Comparison of ENCODE assay signal across 14 cellular contexts in the genomic region with DNA sequence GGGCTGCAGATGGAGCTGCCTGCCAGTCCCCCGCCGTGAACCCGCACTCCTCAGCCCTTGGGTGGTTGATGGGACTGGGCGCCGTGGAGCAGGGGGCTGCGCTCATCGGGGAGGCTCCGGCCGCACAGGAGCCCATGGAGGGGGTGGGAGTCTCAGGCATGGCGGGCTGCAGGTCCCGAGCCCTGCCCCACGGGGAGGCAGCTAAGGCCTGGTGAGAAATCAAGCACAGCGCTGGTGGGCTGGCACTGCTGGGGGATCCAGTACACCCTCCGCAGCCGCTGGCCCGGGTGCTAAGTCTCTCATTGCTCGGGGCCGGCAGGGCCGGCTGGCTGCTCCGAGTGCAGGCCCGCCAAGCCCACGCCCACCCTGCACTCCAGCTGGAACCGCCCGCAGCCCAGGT. TPM values are rescaled to one million over a fixed set of nuclear protein-coding genes. Genes with fewer than 3 reads are reported as not detected.
A peak's percentile ranks its signal among the peaks of the same experiment; 100 is the strongest.
DNase-seq lines count a peak whose midpoint lies in the region; ATAC-seq and TF ChIP-seq lines count a peak whose summit lies in the region.
"Not testable (repeated sequence)": the region's sequence is repeated elsewhere in the genome, so short reads cannot be mapped to it uniquely, and the experiment has no call there.
"Had no signal": no experiment of that assay in that cellular context is flagged by ENCODE, and none has a peak within 500 bp of the region (broad histone marks: within the 10 kb centered on the region; RNA-seq: fewer than 3 reads in every experiment).

No MANE protein-coding gene starts in this region.

- DNase-seq in DND-41, result not testable (repeated sequence)
- DNase-seq in activated gamma-delta T cell (lab: John Stamatoyannopoulos, UW) (peak; percentile 13), left ventricle myocardium superior (peak; percentile 25)

- TF ChIP-seq CTCF in DND-41 (IDR thresholded peaks at IDR 0.05; ENCODE audit: borderline replicate concordance, extremely low read depth, low read length, poor library complexity, severe bottlenecking), result not testable (repeated sequence)

- H3K9me3 ChIP-seq in DND-41 (ENCODE audit: insufficient read depth, low read length, severe bottlenecking), result not testable (repeated sequence)

- H3K4me3 ChIP-seq in DND-41 (ENCODE audit: low read depth in 1 of 2, low read length in 2 of 2), result not testable (repeated sequence)

- not testable (repeated sequence) for H3K4me2 ChIP-seq in DND-41 (ENCODE audit: insufficient read depth, low read length)

- H3K79me2 ChIP-seq in DND-41 (ENCODE audit: insufficient read depth, low read length), result peaks cover 20% of the 10 kb centered on the region

- not testable (repeated sequence) for H2AFZ ChIP-seq in DND-41 (ENCODE audit: low read depth, low read length)

- not testable (repeated sequence) for H4K20me1 ChIP-seq in DND-41 (ENCODE audit: insufficient read depth, low read length)

- not testable (repeated sequence) for H3K36me3 ChIP-seq in DND-41 (ENCODE audit: insufficient read depth, low read length)

- not testable (repeated sequence) for H3K27me3 ChIP-seq in DND-41 (ENCODE audit: insufficient read depth, low read length, poor library complexity)

- ATAC-seq in DND-41 (ENCODE audit: insufficient read depth, low read depth); left ventricle myocardium superior: not testable (repeated sequence)

- peak overlapping the region; percentile 4; the same call in 1 of the 2 replicates for H3K27ac ChIP-seq in DND-41 (ENCODE audit: low read length)

- intact Hi-C loops in left ventricle myocardium superior (cut with micrococcal nuclease), result not testable (repeated sequence)

- H3K9ac ChIP-seq in DND-41 (ENCODE audit: low read depth, low read length), result not testable (repeated sequence)

- H3K4me1 ChIP-seq in DND-41 (ENCODE audit: insufficient read depth, low read length), result peaks cover 26% of the 10 kb centered on the region

RNA-seq across cellular contexts. Expression of a gene that starts 4.7 kb away (rescaled TPM):
- total RNA-seq in left ventricle myocardium superior, result 0.50 TPM
- total RNA-seq: A172; A673; B cell; Caco-2; Calu3; CD4-positive, alpha-beta memory T cell; CD4-positive, alpha-beta T cell; CD4-positive, CD25-positive, alpha-beta regulatory T cell; CD8-positive, alpha-beta memory T cell; CD8-positive, alpha-beta T cell; Daoy had no signal

RNA-seq across cellular contexts. Expression of a gene that starts 17.6 kb away (rescaled TPM):
- total RNA-seq in left ventricle myocardium superior, result not detected
- total RNA-seq: A172; A673; B cell; Caco-2; Calu3; CD4-positive, alpha-beta memory T cell; CD4-positive, alpha-beta T cell; CD4-positive, CD25-positive, alpha-beta regulatory T cell; CD8-positive, alpha-beta memory T cell; CD8-positive, alpha-beta T cell; Daoy had no signal

RNA-seq across cellular contexts. Expression of a gene that starts 50.3 kb away (rescaled TPM):
- total RNA-seq in left ventricle myocardium superior, result not detected
- total RNA-seq: A172; A673; B cell; Caco-2; Calu3; CD4-positive, alpha-beta memory T cell; CD4-positive, alpha-beta T cell; CD4-positive, CD25-positive, alpha-beta regulatory T cell; CD8-positive, alpha-beta memory T cell; CD8-positive, alpha-beta T cell; Daoy had no signal

RNA-seq across cellular contexts. Expression of a gene that starts 59.2 kb away (rescaled TPM):
- total RNA-seq in left ventricle myocardium superior, result 0.74 TPM
- total RNA-seq: A172; A673; Caco-2; Calu3; CD4-positive, alpha-beta memory T cell; CD4-positive, CD25-positive, alpha-beta regulatory T cell; CD8-positive, alpha-beta T cell; Daoy had no signal
